Comparison of ENCODE assay signal across 8 cellular contexts in the genomic region with DNA sequence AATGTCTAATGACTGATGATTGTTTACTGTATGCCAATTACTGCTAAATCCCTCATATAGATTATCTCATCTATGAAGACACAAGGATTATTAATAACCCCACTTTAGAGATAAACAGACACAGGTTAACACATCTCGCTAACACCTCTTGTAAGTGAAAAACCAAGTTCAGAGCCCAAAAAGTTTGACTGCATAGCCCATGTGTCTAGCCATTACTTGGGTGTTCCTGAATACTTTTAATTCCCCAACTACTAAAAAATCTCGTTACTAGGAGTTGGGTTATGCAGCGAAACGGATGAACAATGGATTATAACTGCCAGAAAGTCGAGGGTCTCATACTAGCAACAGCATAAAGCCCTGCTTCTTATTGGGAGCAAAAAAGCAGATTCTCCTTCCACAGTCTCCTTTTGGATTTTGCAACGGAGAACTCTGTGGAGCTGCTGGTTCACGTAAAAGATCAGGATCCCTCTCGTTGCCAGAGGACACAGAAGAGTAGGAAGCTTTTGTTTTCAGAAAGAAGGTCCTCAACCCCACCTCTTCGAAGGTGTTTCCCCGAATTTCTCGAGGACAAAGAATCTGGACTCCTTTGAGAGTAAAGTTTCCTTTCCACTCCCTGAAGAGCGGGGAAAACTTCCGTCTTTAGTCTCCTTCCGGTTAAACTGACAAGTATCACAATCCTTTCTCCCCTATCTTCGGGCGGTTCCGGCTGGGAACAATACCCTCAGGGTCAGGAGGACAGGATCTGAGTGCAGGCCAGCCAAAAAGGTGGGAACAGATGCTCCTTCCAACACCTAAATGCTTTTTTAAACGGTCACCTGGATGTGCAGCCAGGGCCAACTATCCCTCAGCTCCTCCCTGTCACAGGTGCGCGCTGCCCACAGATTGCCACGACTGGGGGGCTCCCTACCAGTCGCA. TPM values are rescaled to one million over a fixed set of nuclear protein-coding genes. Genes with fewer than 3 reads are reported as not detected.
DNase-seq lines count a peak whose midpoint lies in the region; ATAC-seq and TF ChIP-seq lines count a peak whose summit lies in the region.

No MANE protein-coding gene starts in this region.

- H3K27ac ChIP-seq in SK-N-MC = peak overlapping the region; percentile 79
- H3K27ac ChIP-seq in effector memory CD4-positive, alpha-beta T cell (ENCODE audit: insufficient read depth, low read length, poor library complexity, severe bottlenecking) = peak overlapping the region; percentile 97
- H3K27ac ChIP-seq in lung (ENCODE audit: low read depth in 1 of 2, low read length in 1 of 2) = peak overlapping the region; percentile 93 to 99
- peak overlapping the region; percentile 94 to 99 (median 96) for H3K27ac ChIP-seq in thyroid gland

- peak; percentile 4 for ATAC-seq in HG03565 (IDR thresholded peaks at IDR 0.05; ENCODE audit: unreplicated experiment)
- no peak for ATAC-seq in lung (ENCODE audit: insufficient read depth, low FRiP score)

- no peak for TF ChIP-seq POLR2A in thyroid gland (IDR thresholded peaks at IDR 0.05)

- H3K9me3 ChIP-seq in SK-N-MC (ENCODE audit: low read depth, low read length) = no peaks in the 10 kb centered on the region
- H3K9me3 ChIP-seq in effector memory CD4-positive, alpha-beta T cell (ENCODE audit: control insufficient read depth, low read length) = no peaks in the 10 kb centered on the region
- H3K9me3 ChIP-seq in lung (ENCODE audit: control insufficient read depth in 2 of 2, insufficient read depth in 1 of 2, low read length in 1 of 2) = no peaks in the 10 kb centered on the region
- H3K9me3 ChIP-seq in thyroid gland = no peaks in the 10 kb centered on the region

- H3K4me3 ChIP-seq in SK-N-MC (peak overlapping the region; percentile 100), lung (peak overlapping the region; percentile 92), thyroid gland (replicated peaks in 1 of 3) (peak overlapping the region; percentile 57 to 95 (median 60))
- H3K4me3 ChIP-seq in effector memory CD4-positive, alpha-beta T cell (ENCODE audit: insufficient read depth, low read depth, low read length, poor library complexity, severe bottlenecking) = peak overlapping the region; percentile 87

- H3K27me3 ChIP-seq in effector memory CD4-positive, alpha-beta T cell (replicated peaks; ENCODE audit: control insufficient read depth, insufficient read depth, low read length, poor library complexity, severe bottlenecking) = no peaks in the 10 kb centered on the region
- H3K27me3 ChIP-seq in lung (ENCODE audit: control insufficient read depth, insufficient read depth) (no peaks in the 10 kb centered on the region), thyroid gland (no peaks in the 10 kb centered on the region)

- DNase-seq in NCI-H2196 (lab: John Stamatoyannopoulos, UW; ENCODE audit: unreplicated experiment) = peak; percentile 24
- no peak for DNase-seq in NCI-H2196 treated with DMSO at 0.1 percent for 48 hours (lab: John Stamatoyannopoulos, UW; ENCODE audit: unreplicated experiment)
- peak; percentile 13 for DNase-seq in GM20000 (ENCODE audit: low spot score)
- no peak for DNase-seq in SK-N-MC (ENCODE audit: low read depth, low spot score)
- peak in 1 of 3 donors; percentile 7 for DNase-seq in effector memory CD4-positive, alpha-beta T cell
- peak; percentile 53 for DNase-seq in lung (ENCODE audit: low spot score)
- DNase-seq in thyroid gland = peak; percentile 65 to 68

- H3K4me1 ChIP-seq in effector memory CD4-positive, alpha-beta T cell (ENCODE audit: control insufficient read depth, insufficient read depth, low read length, poor library complexity, severe bottlenecking) = peaks cover 8% of the 10 kb centered on the region
- peaks cover 0 to 7% of the 10 kb centered on the region in 2 donors for H3K4me1 ChIP-seq in lung (ENCODE audit: control insufficient read depth in 2 of 2, insufficient read depth in 2 of 2, low read length in 2 of 2)
- H3K4me1 ChIP-seq in thyroid gland = peaks cover 16 to 20% of the 10 kb centered on the region in 2 donors

- 3 to 5% methylated on average over 20 to 22 of the region's 22 CpGs for WGBS in lung, 2 donors
- WGBS in thyroid gland, 2 donors = 2% methylated on average over 22 of the region's 22 CpGs

- intact Hi-C loops in thyroid gland (cut with DNase I) = loop anchor here (5.0 kb wide), 1 partner anchor 50 kb away; the partner anchor contains the start of gene EIF4G2

- H3K36me3 ChIP-seq in SK-N-MC (ENCODE audit: insufficient read depth, low read length) = peaks cover 43% of the 10 kb centered on the region
- H3K36me3 ChIP-seq in effector memory CD4-positive, alpha-beta T cell (ENCODE audit: control insufficient read depth, insufficient read depth, low read length) = peaks cover 20% of the 10 kb centered on the region
- peaks cover 2 to 24% of the 10 kb centered on the region in 2 donors for H3K36me3 ChIP-seq in lung (ENCODE audit: control insufficient read depth in 2 of 2, insufficient read depth in 2 of 2, low read length in 2 of 2)
- peaks cover 21 to 28% of the 10 kb centered on the region in 2 donors for H3K36me3 ChIP-seq in thyroid gland

- peak overlapping the region; percentile 91 for H3K9ac ChIP-seq in SK-N-MC (ENCODE audit: insufficient read length)

- TF ChIP-seq CTCF in GM20000 (IDR thresholded peaks at IDR 0.05; ENCODE audit: extremely low read depth, missing control alignments) (no peak), lung (IDR thresholded peaks at IDR 0.05; ENCODE audit: control extremely low read depth, extremely low read depth) (no peak), thyroid gland (IDR thresholded peaks at IDR 0.05) (no peak)

RNA-seq across cellular contexts. Expression of gene ZBED5, which starts 0.9 kb away (rescaled TPM):
- 10 to 100 TPM; 39.0 to 57.9 TPM for total RNA-seq in lung
- 10 to 100 TPM; 18.0 to 40.8 TPM for polyA plus RNA-seq in lung
- 10 to 100 TPM; 42.9 to 58.6 (median 52.4) TPM for total RNA-seq in thyroid gland

RNA-seq across cellular contexts. Expression of gene EIF4G2, which starts 48.2 kb away (rescaled TPM):
- total RNA-seq in lung (100 to 1,000 TPM; 750 to 932 TPM), thyroid gland (100 to 1,000 TPM; 501 to 609 (median 578) TPM)
- 100 to 1,000 TPM; 189 to 325 TPM for polyA plus RNA-seq in lung

Comparison
In these comparisons a context has a peak if more than half of its experiments do, and no peak if none do; other contexts are left out.
1. DNase-seq: peak in NCI-H2196 (single experiment), GM20000 (single experiment), lung (single experiment) and thyroid gland (2 of 2); none in NCI-H2196 treated with DMSO at 0.1 percent for 48 hours (single experiment) and SK-N-MC (single experiment).
2. Peak in every context shown above with its lines, with median percentiles within 50 percentile points of each other: H3K27ac ChIP-seq and H3K4me3 ChIP-seq.